ENCODE assay signal across 10 cellular contexts in genomic region chr5:173884402-173885053, GRCh38. TPM values are rescaled to one million over a fixed set of nuclear protein-coding genes. Genes with fewer than 3 reads are reported as not detected.
DNase-seq lines count a peak whose midpoint lies in the region; ATAC-seq, FAIRE-seq and TF ChIP-seq lines count a peak whose summit lies in the region.
"Had no signal": no experiment of that assay in that cellular context is flagged by ENCODE, and none has a peak within 500 bp of the region (broad histone marks: within the 10 kb centered on the region; RNA-seq: fewer than 3 reads in every experiment).

No MANE protein-coding gene starts in this region.

- no peaks in the 10 kb centered on the region for H3K27me3 ChIP-seq in neutrophil
- H3K27me3 ChIP-seq: ascending aorta had no signal

- H3K4me1 ChIP-seq in neutrophil (ENCODE audit: control insufficient read depth in 1 of 2, insufficient read depth in 1 of 2, low read depth in 1 of 2, low read length in 1 of 2) = peaks cover 47 to 59% of the 10 kb centered on the region in 2 experiments
- H3K4me1 ChIP-seq: ascending aorta had no signal

- DNase-seq in GM19239 (ENCODE audit: insufficient read length, low spot score) (no peak), NB4 (ENCODE audit: low read depth) (peak; percentile 45), midbrain (lab: John Stamatoyannopoulos, UW) (no peak)
- peak; percentile 50 for DNase-seq in activated T-helper 2 cell treated with anti-CD3 and anti-CD28 coated beads, Interferon-gamma antibody, Interleukin-2, Interleukin-4, amounts not matched to agents 10 μg/mL and 5 μg/mL and 100 μg/mL, durations not matched to agents 14 hours and 24 hours and 36 hours (ENCODE audit: low spot score)
- DNase-seq: NCI-H69 had no signal

- H3K4me3 Mint-ChIP-seq in activated T-helper 2 cell treated with anti-CD3 and anti-CD28 coated beads, Interferon-gamma antibody, Interleukin-2, Interleukin-4, amounts not matched to agents 10 μg/mL and 5 μg/mL and 100 μg/mL, durations not matched to agents 14 hours and 24 hours and 36 hours (ENCODE audit: low read depth) = no peak overlapping the region

- peak overlapping the region; percentile 48 for H3K27ac Mint-ChIP-seq in activated T-helper 2 cell treated with anti-CD3 and anti-CD28 coated beads, Interferon-gamma antibody, Interleukin-2, Interleukin-4, amounts not matched to agents 10 μg/mL and 5 μg/mL and 100 μg/mL, durations not matched to agents 14 hours and 24 hours and 36 hours

- H3K27me3 Mint-ChIP-seq in activated T-helper 2 cell treated with anti-CD3 and anti-CD28 coated beads, Interferon-gamma antibody, Interleukin-2, Interleukin-4, amounts not matched to agents 10 μg/mL and 5 μg/mL and 100 μg/mL, durations not matched to agents 14 hours and 24 hours and 36 hours (ENCODE audit: low read depth) = no peaks in the 10 kb centered on the region

- FAIRE-seq in GM19239 (lab: Jason Lieb, UNC) = peak; percentile 70

- H3K4me1 Mint-ChIP-seq in activated T-helper 2 cell treated with anti-CD3 and anti-CD28 coated beads, Interferon-gamma antibody, Interleukin-2, Interleukin-4, amounts not matched to agents 10 μg/mL and 5 μg/mL and 100 μg/mL, durations not matched to agents 14 hours and 24 hours and 36 hours (ENCODE audit: low read depth) = peaks cover 40% of the 10 kb centered on the region

- H3K36me3 Mint-ChIP-seq in activated T-helper 2 cell treated with anti-CD3 and anti-CD28 coated beads, Interferon-gamma antibody, Interleukin-2, Interleukin-4, amounts not matched to agents 10 μg/mL and 5 μg/mL and 100 μg/mL, durations not matched to agents 14 hours and 24 hours and 36 hours (ENCODE audit: low read depth) = peaks cover 16% of the 10 kb centered on the region

- H3K4me3 ChIP-seq in NB4 (ENCODE audit: low read depth, low read length) = no peak overlapping the region
- peak overlapping the region; percentile 21 to 36 for H3K4me3 ChIP-seq in neutrophil (ENCODE audit: low read depth in 1 of 2, low read length in 1 of 2)
- H3K4me3 ChIP-seq: ascending aorta had no signal

- H3K9me3 ChIP-seq in neutrophil = no peaks in the 10 kb centered on the region
- H3K9me3 ChIP-seq: ascending aorta had no signal

- H3K9me3 Mint-ChIP-seq in activated T-helper 2 cell treated with anti-CD3 and anti-CD28 coated beads, Interferon-gamma antibody, Interleukin-2, Interleukin-4, amounts not matched to agents 10 μg/mL and 5 μg/mL and 100 μg/mL, durations not matched to agents 14 hours and 24 hours and 36 hours = peaks cover 18% of the 10 kb centered on the region

- TF ChIP-seq CTCF in NB4 (IDR thresholded peaks at IDR 0.05; ENCODE audit: low read depth, low read length) (no peak), neutrophil (IDR thresholded peaks at IDR 0.05) (no peak)

- peaks cover under 1% of the 10 kb centered on the region for H3K36me3 ChIP-seq in neutrophil
- H3K36me3 ChIP-seq: ascending aorta had no signal

- TF ChIP-seq POLR2A in NB4 (IDR thresholded peaks at IDR 0.05; ENCODE audit: extremely low read depth, insufficient read length) = no peak

- peak overlapping the region; percentile 94 for H3K27ac ChIP-seq in neutrophil
- H3K27ac ChIP-seq: ascending aorta had no signal

- intact Hi-C loops in activated T-helper 2 cell treated with anti-CD3 and anti-CD28 coated beads, Interferon-gamma antibody, Interleukin-2, Interleukin-4, amounts not matched to agents 10 μg/mL and 5 μg/mL and 100 μg/mL, durations not matched to agents 14 hours and 24 hours and 36 hours (cut with micrococcal nuclease) = loop anchor here (10.0 kb wide), 1 partner anchor 100 kb away; no protein-coding TSS in a partner anchor

- ATAC-seq in HG03135 (IDR thresholded peaks at IDR 0.05; ENCODE audit: unreplicated experiment) (no peak), HG03432 (IDR thresholded peaks at IDR 0.05; ENCODE audit: unreplicated experiment) (no peak), HG03175 (IDR thresholded peaks at IDR 0.05; ENCODE audit: unreplicated experiment) (no peak)

RNA-seq across cellular contexts. Expression of gene CPEB4, which starts 3.6 kb away (rescaled TPM):
- total RNA-seq in activated T-helper 2 cell treated with anti-CD3 and anti-CD28 coated beads, Interferon-gamma antibody, Interleukin-2, Interleukin-4, amounts not matched to agents 10 μg/mL and 5 μg/mL and 100 μg/mL, durations not matched to agents 14 hours and 24 hours and 36 hours = 8.1 and 12.2 TPM in 2 replicates

Comparison
In these comparisons a context has a peak if more than half of its experiments do, and no peak if none do; other contexts are left out.
1. DNase-seq: peak in NB4 (single experiment) and activated T-helper 2 cell treated with anti-CD3 and anti-CD28 coated beads, Interferon-gamma antibody, Interleukin-2, Interleukin-4, amounts not matched to agents 10 μg/mL and 5 μg/mL and 100 μg/mL, durations not matched to agents 14 hours and 24 hours and 36 hours (single experiment); none in GM19239 (single experiment) and midbrain (single experiment).